In the genomic region with DNA sequence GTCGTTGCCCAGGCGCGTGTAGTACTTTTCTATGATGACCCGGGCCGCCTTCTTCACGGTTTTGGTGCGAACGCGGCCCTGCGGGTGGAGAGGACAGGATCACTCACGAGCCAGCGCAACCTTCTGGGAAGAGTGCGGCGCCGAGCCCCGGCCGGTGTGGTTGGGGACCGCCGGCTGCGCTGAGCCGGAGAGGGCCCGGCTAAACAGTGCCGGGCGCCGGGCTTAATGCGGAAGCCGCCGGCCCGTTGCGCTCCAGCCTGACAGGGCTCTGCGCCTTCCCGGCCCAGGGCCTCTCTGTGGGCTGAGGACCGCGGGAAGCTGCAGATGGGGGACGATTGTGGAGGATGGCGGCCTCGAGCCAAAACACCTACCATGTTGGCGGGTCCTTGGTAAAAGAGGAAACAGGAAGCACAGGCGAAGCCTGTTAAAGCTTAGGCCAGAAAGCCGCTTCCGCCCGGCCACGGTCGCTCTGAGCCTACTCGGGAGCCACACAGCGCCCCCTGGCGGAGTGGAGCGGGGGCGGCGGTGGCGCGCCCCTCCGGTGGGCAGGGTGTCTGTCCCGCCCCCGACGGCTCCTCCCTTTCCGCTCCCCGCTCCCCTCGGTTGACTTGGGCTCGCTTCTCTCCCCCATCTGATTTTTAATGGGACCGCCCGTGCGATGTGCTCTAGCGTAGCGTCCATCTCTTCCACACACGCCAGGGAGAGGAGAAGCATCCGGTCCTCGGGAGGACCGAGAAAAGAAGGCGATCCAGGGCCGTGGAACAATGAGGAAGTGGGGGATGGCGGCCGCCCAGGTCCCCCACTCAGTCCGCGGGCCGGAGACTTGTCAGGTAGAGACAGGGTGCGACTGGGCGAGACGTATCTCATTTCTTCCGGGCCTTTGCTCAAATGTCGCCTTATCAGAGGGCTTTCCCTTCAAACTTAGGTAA, we compare ENCODE assay signal across 1 cellular context.
A peak's percentile ranks its signal among the peaks of the same experiment; 100 is the strongest.
TF ChIP-seq lines count a peak whose summit lies in the region.

TSS of gene RPS17 (minus strand) at position 403 of the 929 bp plus-strand sequence. CDS start at position 374, 29 bp downstream.

TF ChIP-seq in HCT116, 20 proteins besides CTCF, POLR2A, EP300 and RAD21 (continued from another document):
- peak; percentile 100 for TF ChIP-seq POLR2AphosphoS5 (IDR thresholded peaks at IDR 0.05; ENCODE audit: low read depth, low read length)
- peak; percentile 93 for TF ChIP-seq SIN3A (IDR thresholded peaks at IDR 0.05; ENCODE audit: low read depth)
- peak; percentile 42; the same call in 1 of the 2 replicates for TF ChIP-seq CBX3 (IDR thresholded peaks at IDR 0.05; ENCODE audit: low read depth)
- no peak for TF ChIP-seq CEBPB (IDR thresholded peaks at IDR 0.05; ENCODE audit: low read depth)
- TF ChIP-seq MAX (IDR thresholded peaks at IDR 0.05): peak; percentile 96
- TF ChIP-seq, protein P1, sequence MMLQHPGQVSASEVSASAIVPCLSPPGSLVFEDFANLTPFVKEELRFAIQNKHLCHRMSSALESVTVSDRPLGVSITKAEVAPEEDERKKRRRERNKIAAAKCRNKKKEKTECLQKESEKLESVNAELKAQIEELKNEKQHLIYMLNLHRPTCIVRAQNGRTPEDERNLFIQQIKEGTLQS (IDR thresholded peaks at IDR 0.05): no peak
- TF ChIP-seq ZNF274 (IDR thresholded peaks at IDR 0.05; ENCODE audit: low read depth, low read length): no peak
- TF ChIP-seq YY1 (IDR thresholded peaks at IDR 0.05; ENCODE audit: extremely low read depth, insufficient replicate concordance, low read depth, low read length): peak; percentile 77
- TF ChIP-seq ZFX (IDR thresholded peaks at IDR 0.05): peak; percentile 84
